22 cellular contexts compared by ENCODE assay signal in genomic region chr12:30564394-30564793, GRCh38.
"Had no signal": no experiment of that assay in that cellular context is flagged by ENCODE, and none has a peak within 500 bp of the region (broad histone marks: within the 10 kb centered on the region; RNA-seq: fewer than 3 reads in every experiment).

No MANE protein-coding gene starts in this region.

- H3K9me3 ChIP-seq: SJSA1 had no signal

- FAIRE-seq: RCC 7860 had no signal

- H3K4me3 ChIP-seq: SJSA1, SK-N-MC had no signal

- H3K27ac ChIP-seq: SJSA1, SK-N-MC had no signal

- H3K4me1 ChIP-seq: SJSA1 had no signal

- H3K27me3 ChIP-seq: SJSA1 had no signal

- DNase-seq: KBM-7, NCI-H1092, NCI-H1105 treated with DMSO at 0.1 percent for 48 hours, NCI-H1417 treated with DMSO at 0.1 percent for 48 hours, NCI-H146, NCI-H1694 treated with DMSO at 0.1 percent for 48 hours, NCI-H1930, NCI-H2081, NCI-H2171, NCI-H226, NCI-H446, NCI-H510A, NCI-H524 treated with DMSO at 0.1 percent for 48 hours, NCI-H69, NCI-H774, Right ventricle myocardium superior, RPMI8226, SIG-M5, SW 1271 had no signal

- H3K36me3 ChIP-seq: SJSA1 had no signal
